Comparison of ENCODE assay signal across 8 cellular contexts in the genomic region with DNA sequence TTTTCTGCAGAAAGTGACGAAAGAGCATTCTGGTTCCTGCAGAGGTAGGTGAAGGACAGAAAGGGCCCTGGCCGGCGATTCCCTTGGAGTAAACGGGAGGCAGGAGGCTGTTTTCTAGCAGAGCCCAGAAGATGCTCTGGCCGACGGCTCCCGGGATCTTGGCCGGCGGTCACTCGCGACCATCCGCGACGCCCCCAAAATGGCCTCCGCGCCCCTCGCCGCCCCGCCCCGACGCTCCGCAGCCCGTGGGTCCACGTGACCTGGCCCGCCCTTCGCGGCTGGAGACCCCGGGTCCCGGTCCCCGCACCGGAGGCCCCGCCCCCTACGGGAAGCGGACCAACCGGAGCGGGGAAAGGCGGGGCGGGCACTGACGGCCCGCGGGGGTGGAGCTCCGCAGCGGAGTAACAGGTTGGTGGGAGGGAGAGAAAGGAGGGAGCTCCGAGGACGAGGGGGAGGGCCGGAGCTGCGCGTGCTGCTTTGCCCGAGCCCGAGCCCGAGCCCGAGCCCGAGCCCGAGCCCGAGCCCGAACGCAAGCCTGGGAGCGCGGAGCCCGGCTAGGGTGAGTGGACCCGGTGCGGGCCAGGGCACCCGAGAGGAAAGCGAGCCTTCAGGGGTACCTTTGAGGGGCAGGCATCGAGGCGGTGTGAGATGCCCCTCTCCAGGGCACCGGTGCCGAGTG. TPM values are rescaled to one million over a fixed set of nuclear protein-coding genes. Genes with fewer than 3 reads are reported as not detected.
DNase-seq lines count a peak whose midpoint lies in the region; ATAC-seq and TF ChIP-seq lines count a peak whose summit lies in the region.

A gene with protein sequence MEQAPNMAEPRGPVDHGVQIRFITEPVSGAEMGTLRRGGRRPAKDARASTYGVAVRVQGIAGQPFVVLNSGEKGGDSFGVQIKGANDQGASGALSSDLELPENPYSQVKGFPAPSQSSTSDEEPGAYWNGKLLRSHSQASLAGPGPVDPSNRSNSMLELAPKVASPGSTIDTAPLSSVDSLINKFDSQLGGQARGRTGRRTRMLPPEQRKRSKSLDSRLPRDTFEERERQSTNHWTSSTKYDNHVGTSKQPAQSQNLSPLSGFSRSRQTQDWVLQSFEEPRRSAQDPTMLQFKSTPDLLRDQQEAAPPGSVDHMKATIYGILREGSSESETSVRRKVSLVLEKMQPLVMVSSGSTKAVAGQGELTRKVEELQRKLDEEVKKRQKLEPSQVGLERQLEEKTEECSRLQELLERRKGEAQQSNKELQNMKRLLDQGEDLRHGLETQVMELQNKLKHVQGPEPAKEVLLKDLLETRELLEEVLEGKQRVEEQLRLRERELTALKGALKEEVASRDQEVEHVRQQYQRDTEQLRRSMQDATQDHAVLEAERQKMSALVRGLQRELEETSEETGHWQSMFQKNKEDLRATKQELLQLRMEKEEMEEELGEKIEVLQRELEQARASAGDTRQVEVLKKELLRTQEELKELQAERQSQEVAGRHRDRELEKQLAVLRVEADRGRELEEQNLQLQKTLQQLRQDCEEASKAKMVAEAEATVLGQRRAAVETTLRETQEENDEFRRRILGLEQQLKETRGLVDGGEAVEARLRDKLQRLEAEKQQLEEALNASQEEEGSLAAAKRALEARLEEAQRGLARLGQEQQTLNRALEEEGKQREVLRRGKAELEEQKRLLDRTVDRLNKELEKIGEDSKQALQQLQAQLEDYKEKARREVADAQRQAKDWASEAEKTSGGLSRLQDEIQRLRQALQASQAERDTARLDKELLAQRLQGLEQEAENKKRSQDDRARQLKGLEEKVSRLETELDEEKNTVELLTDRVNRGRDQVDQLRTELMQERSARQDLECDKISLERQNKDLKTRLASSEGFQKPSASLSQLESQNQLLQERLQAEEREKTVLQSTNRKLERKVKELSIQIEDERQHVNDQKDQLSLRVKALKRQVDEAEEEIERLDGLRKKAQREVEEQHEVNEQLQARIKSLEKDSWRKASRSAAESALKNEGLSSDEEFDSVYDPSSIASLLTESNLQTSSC (plus strand): TSS at position 431 of the 679 bp plus-strand sequence. CDS start 7,133 bp downstream, outside the sequence.

- H3K9me3 ChIP-seq in Karpas-422 (ENCODE audit: low read length) (no peaks in the 10 kb centered on the region), fibroblast of lung (ENCODE audit: control insufficient read depth, insufficient read depth, low read depth, low read length) (no peaks in the 10 kb centered on the region)

- DNase-seq in COLO668 (lab: John Stamatoyannopoulos, UW; ENCODE audit: unreplicated experiment) (peak; percentile 98), Karpas-422 (peak; percentile 93), RKO (ENCODE audit: low spot score) (peak; percentile 84), fibroblast of lung (ENCODE audit: low read depth in 2 of 2) (peak; percentile 70 to 76)
- peak; percentile 72 to 81 for DNase-seq in activated T-helper 1 cell treated with anti-CD3 and anti-CD28 coated beads, Interleukin-2, amount 50 U/mL, for 16 hours (ENCODE audit: low read depth in 1 of 2, low spot score in 1 of 2)
- DNase-seq in naive thymus-derived CD8-positive, alpha-beta T cell, result peak; percentile 73 to 93 (median 84)
- DNase-seq in stimulated activated effector memory CD8-positive, alpha-beta T cell treated with anti-CD3 and anti-CD28 coated beads, Interleukin-12 subunit alpha, Interleukin-12 subunit beta, amount 100 ng/mL, for 72 hours (ENCODE audit: low spot score in 2 of 2), result peak; percentile 69 to 88

- peak within 1 kb of the TSS; percentile 88 to 98 (median 94) for H3K4me3 Mint-ChIP-seq in naive thymus-derived CD8-positive, alpha-beta T cell
- H3K4me3 Mint-ChIP-seq in stimulated activated effector memory CD8-positive, alpha-beta T cell treated with anti-CD3 and anti-CD28 coated beads, Interleukin-12 subunit alpha, Interleukin-12 subunit beta, amount 100 ng/mL, for 72 hours, result peak within 1 kb of the TSS; percentile 74

- H3K9me3 Mint-ChIP-seq in naive thymus-derived CD8-positive, alpha-beta T cell, result no peaks in the 10 kb centered on the region
- H3K9me3 Mint-ChIP-seq in stimulated activated effector memory CD8-positive, alpha-beta T cell treated with anti-CD3 and anti-CD28 coated beads, Interleukin-12 subunit alpha, Interleukin-12 subunit beta, amount 100 ng/mL, for 72 hours, result no peaks in the 10 kb centered on the region

- H3K4me1 Mint-ChIP-seq in naive thymus-derived CD8-positive, alpha-beta T cell, result peaks cover 7 to 31% (median 22%) of the 10 kb centered on the region in 4 donors
- H3K4me1 Mint-ChIP-seq in stimulated activated effector memory CD8-positive, alpha-beta T cell treated with anti-CD3 and anti-CD28 coated beads, Interleukin-12 subunit alpha, Interleukin-12 subunit beta, amount 100 ng/mL, for 72 hours, result peaks cover 30% of the 10 kb centered on the region

- POLR2A ChIA-PET in naive thymus-derived CD8-positive, alpha-beta T cell (lab: Charles Lee), result interaction anchor here (0.6 to 1.8 kb wide), 6 partner anchors 31 to 401 kb away, joined by 3 to 12 read pairs (median 6); a partner anchor contains a TSS

- no peaks in the 10 kb centered on the region for H3K36me3 Mint-ChIP-seq in naive thymus-derived CD8-positive, alpha-beta T cell
- H3K36me3 Mint-ChIP-seq in stimulated activated effector memory CD8-positive, alpha-beta T cell treated with anti-CD3 and anti-CD28 coated beads, Interleukin-12 subunit alpha, Interleukin-12 subunit beta, amount 100 ng/mL, for 72 hours, result no peaks in the 10 kb centered on the region

- H3K4me1 ChIP-seq in Karpas-422 (ENCODE audit: low read length) (peaks cover 21% of the 10 kb centered on the region), fibroblast of lung (ENCODE audit: control insufficient read depth, extremely low read depth, insufficient read depth, low read length) (peaks cover 2% of the 10 kb centered on the region)

- H3K36me3 ChIP-seq in Karpas-422 (ENCODE audit: insufficient read depth, low read length) (no peaks in the 10 kb centered on the region), fibroblast of lung (ENCODE audit: control insufficient read depth, insufficient read depth, low read length) (no peaks in the 10 kb centered on the region)

- H2AFZ ChIP-seq in Karpas-422 (ENCODE audit: low read length), result peak within 1 kb of the TSS; percentile 85
- H2AFZ ChIP-seq in fibroblast of lung (ENCODE audit: low read length), result peak within 1 kb of the TSS; percentile 66

- peak within 1 kb of the TSS in 9 of 10 donors; percentile 83 to 95 (median 92) for H3K27ac Mint-ChIP-seq in naive thymus-derived CD8-positive, alpha-beta T cell
- H3K27ac Mint-ChIP-seq in stimulated activated effector memory CD8-positive, alpha-beta T cell treated with anti-CD3 and anti-CD28 coated beads, Interleukin-12 subunit alpha, Interleukin-12 subunit beta, amount 100 ng/mL, for 72 hours, result peak within 1 kb of the TSS; percentile 21

- H4K20me1 ChIP-seq in Karpas-422 (ENCODE audit: insufficient read depth, low read depth, low read length), result no peaks in the 10 kb centered on the region
- H4K20me1 ChIP-seq in fibroblast of lung (ENCODE audit: control insufficient read depth, extremely low read depth, insufficient read depth, low read length), result no peaks in the 10 kb centered on the region

- H3K27ac ChIP-seq in Karpas-422 (ENCODE audit: low read length) (no peak within 1 kb of the TSS), fibroblast of lung (ENCODE audit: insufficient read depth, low read length) (no peak within 1 kb of the TSS)

- H3K27me3 ChIP-seq in Karpas-422 (ENCODE audit: low read length) (no peaks in the 10 kb centered on the region), fibroblast of lung (ENCODE audit: control insufficient read depth, insufficient read depth, low read length) (no peaks in the 10 kb centered on the region)

- no peaks in the 10 kb centered on the region for H3K27me3 Mint-ChIP-seq in naive thymus-derived CD8-positive, alpha-beta T cell

- H3K9ac ChIP-seq in Karpas-422 (ENCODE audit: low read length) (peak within 1 kb of the TSS; percentile 72), fibroblast of lung (ENCODE audit: insufficient read depth, low read length) (no peak within 1 kb of the TSS)

- no peak for TF ChIP-seq CTCF in fibroblast of lung (conservative IDR thresholded peaks at IDR 0.05 in 1 of 2, IDR thresholded peaks at IDR 0.05 in 1 of 2; ENCODE audit: low read depth in 1 of 2, low read length in 2 of 2)

- H3K79me2 ChIP-seq in Karpas-422 (ENCODE audit: low read length) (no peaks in the 10 kb centered on the region), fibroblast of lung (ENCODE audit: control insufficient read depth, insufficient read depth, low read length) (no peaks in the 10 kb centered on the region)

- H3K9me2 ChIP-seq in Karpas-422 (replicated peaks; ENCODE audit: insufficient read depth, low read length), result no peaks in the 10 kb centered on the region

- peak within 1 kb of the TSS; percentile 78 for H3K4me3 ChIP-seq in Karpas-422 (ENCODE audit: low read length)
- peak within 1 kb of the TSS; percentile 34 to 63 (median 55) for H3K4me3 ChIP-seq in fibroblast of lung (replicated peaks in 1 of 4; ENCODE audit: control extremely low read depth in 1 of 4, insufficient read depth in 1 of 4, low read depth in 3 of 4, low read length in 4 of 4)

- peak within 1 kb of the TSS; percentile 98 for H3K4me2 ChIP-seq in Karpas-422 (ENCODE audit: low read depth, low read length, poor library complexity, severe bottlenecking)
- H3K4me2 ChIP-seq in fibroblast of lung (ENCODE audit: extremely low read depth, insufficient read depth, low read length), result peak within 1 kb of the TSS; percentile 91

- ATAC-seq in GM21576 (IDR thresholded peaks at IDR 0.05; ENCODE audit: unreplicated experiment), result peak; percentile 75
- ATAC-seq in naive thymus-derived CD8-positive, alpha-beta T cell, result peak; percentile 95
- ATAC-seq in stimulated activated effector memory CD8-positive, alpha-beta T cell treated with anti-CD3 and anti-CD28 coated beads, Interleukin-12 subunit alpha, Interleukin-12 subunit beta, amount 100 ng/mL, for 72 hours, result peak; percentile 96

RNA-seq across cellular contexts. Expression of the gene that starts here (rescaled TPM):
- total RNA-seq in Karpas-422 (2014; rRNA removed; shearing (Covaris generic); ENCODE audit: low replicate concordance), result 0.22 TPM in 1 of 2 replicates, not detected in the other
- under 0.01 and 0.17 TPM in 2 replicates for total RNA-seq in fibroblast of lung
- polyA plus RNA-seq in fibroblast of lung, result 0.17 and 0.21 TPM in 2 replicates
- polyA plus RNA-seq in fibroblast of lung (2012), result 0.21 and 0.36 TPM in 2 replicates
- polyA minus RNA-seq in fibroblast of lung (ENCODE audit: low replicate concordance), result not detected in 2 replicates
- total RNA-seq in naive thymus-derived CD8-positive, alpha-beta T cell, result 1 to 10 TPM; 2.6 to 2.7 TPM
- polyA plus RNA-seq in naive thymus-derived CD8-positive, alpha-beta T cell, result 1 to 10 TPM in 2 of 3 donors, under 1 TPM in 1; 0.08 to 1.3 (median 1.0) TPM

Comparison
In these comparisons a context has a peak if more than half of its experiments do, and no peak if none do; other contexts are left out.
1. Peak in DNase-seq, H3K4me3 ChIP-seq, H3K9ac ChIP-seq and H3K4me2 ChIP-seq in Karpas-422; RNA of the gene not detected or under 1 TPM.
2. Peak in DNase-seq, H3K4me3 ChIP-seq and H3K4me2 ChIP-seq in fibroblast of lung; RNA of the gene not detected or under 1 TPM.